Comparison of ENCODE assay signal across 19 cellular contexts in the genomic region with DNA sequence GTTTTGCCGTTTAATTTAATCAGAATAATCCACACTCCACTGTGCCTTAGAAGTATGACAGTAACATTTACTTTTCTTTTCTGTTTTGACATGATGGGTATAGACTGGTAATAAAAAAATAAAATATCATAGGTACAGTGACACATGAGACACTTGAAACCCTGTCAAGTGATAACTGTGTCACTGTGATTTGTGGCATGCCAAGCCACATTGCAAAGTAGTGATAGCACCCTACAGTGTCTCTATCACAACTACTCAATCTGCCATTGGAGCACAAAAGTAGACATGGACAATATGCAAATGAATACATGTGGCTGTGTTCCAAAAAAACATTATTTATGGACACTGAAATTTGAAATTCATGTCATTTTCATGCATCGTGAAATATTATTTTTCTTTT. TPM values are rescaled to one million over a fixed set of nuclear protein-coding genes. Genes with fewer than 3 reads are reported as not detected.
A peak's percentile ranks its signal among the peaks of the same experiment; 100 is the strongest.
DNase-seq lines count a peak whose midpoint lies in the region; ATAC-seq, FAIRE-seq and TF ChIP-seq lines count a peak whose summit lies in the region.
"Had no signal": no experiment of that assay in that cellular context is flagged by ENCODE, and none has a peak within 500 bp of the region (broad histone marks: within the 10 kb centered on the region; RNA-seq: fewer than 3 reads in every experiment).

No MANE protein-coding gene starts in this region.

- H3K4me2 ChIP-seq in K562 (ENCODE audit: insufficient read depth, low read length), result no peak overlapping the region

- H3K9me1 ChIP-seq in K562 (ENCODE audit: control insufficient read depth, insufficient read depth, low read length), result no peaks in the 10 kb centered on the region

- POLR2A ChIA-PET in K562 (lab: Yijun Ruan, JAX), result no interaction called here

- no peaks in the 10 kb centered on the region for H3K9me3 ChIP-seq in K562 (replicated peaks; ENCODE audit: control insufficient read depth, insufficient read depth, low read depth, low read length)
- no peaks in the 10 kb centered on the region for H3K9me3 ChIP-seq in pancreas
- H3K9me3 ChIP-seq: HAP-1 had no signal

- no peak for DNase-seq in left ventricle myocardium superior
- DNase-seq in cardiac septum (ENCODE audit: low spot score), result no peak
- DNase-seq in K562 (ENCODE audit: extremely low read depth in 1 of 4, low spot score in 3 of 4), result no peak
- DNase-seq in pancreas, result no peak
- DNase-seq in stimulated activated CD4-positive, alpha-beta T cell treated with anti-CD3 and anti-CD28 coated beads, Interleukin-12 subunit alpha, Interleukin-12 subunit beta, amount 100 ng/mL, for 4 hours, result no peak
- DNase-seq: C1 segment of cervical spinal cord; Calu3; CD4-positive, alpha-beta memory T cell; COR-L47; DMS79; EL; GDM1; GOT3; HFFc6 had no signal

- ATAC-seq in left ventricle myocardium superior, result peak; percentile 33
- no peak for ATAC-seq in K562
- peak in 3 of 4 donors; percentile 16 to 23 (median 19) for ATAC-seq in pancreas
- ATAC-seq in GM21423 (IDR thresholded peaks at IDR 0.05; ENCODE audit: unreplicated experiment), result no peak
- ATAC-seq: GM12878 had no signal

- H4K20me1 ChIP-seq in K562 (replicated peaks; ENCODE audit: control insufficient read depth, insufficient read depth, low read length), result no peaks in the 10 kb centered on the region

- WGBS in K562 (ENCODE audit: insufficient coverage, low coverage, missing lambda C conversion rate), result 0% methylated on average over 2 of the region's 2 CpGs
- 41% methylated on average over 2 of the region's 2 CpGs for WGBS in pancreas, 2 donors

- intact Hi-C loops in left ventricle myocardium superior (cut with micrococcal nuclease), result no loop called here
- intact Hi-C loops in cardiac septum (cut with DNase I), result no loop called here
- intact Hi-C loops in K562 (cut with micrococcal nuclease), result no loop called here
- intact Hi-C loops in pancreas (cut with DNase I), result no loop called here

- no peak overlapping the region for H3K4me3 ChIP-seq in K562
- H3K4me3 ChIP-seq in pancreas, result no peak overlapping the region
- H3K4me3 ChIP-seq: GM12878, HAP-1 had no signal

- H3K27ac ChIP-seq in K562 (ENCODE audit: extremely low read depth, low read depth, low read length) (no peak overlapping the region), pancreas (peak overlapping the region in 1 of 4 donors; percentile 26)

- TF ChIP-seq POLR2A in K562 (conservative IDR thresholded peaks at IDR 0.05), result no peak

- H3K27me3 ChIP-seq in K562 (ENCODE audit: control insufficient read depth in 2 of 2, insufficient read depth in 2 of 2, low read length in 2 of 2), result peaks cover 3 to 12% of the 10 kb centered on the region in 2 experiments; a peak in 3 of 5 replicates
- H3K27me3 ChIP-seq in pancreas, result no peaks in the 10 kb centered on the region

- H2AFZ ChIP-seq in K562 (ENCODE audit: low read depth, low read length), result no peak overlapping the region

- BruUV-seq in K562 (replicated peaks; lab: Mats Ljungman, UMichigan), result no TSS peak

- no peak for TF ChIP-seq RAD21 in K562 (CRISPR knock-in tag; conservative IDR thresholded peaks at IDR 0.05 in 1 of 2, IDR thresholded peaks at IDR 0.05 in 1 of 2)

- no peak for TF ChIP-seq EP300 in K562 (IDR thresholded peaks at IDR 0.05; ENCODE audit: low read length)

- TF ChIP-seq CTCF in K562 (IDR thresholded peaks at IDR 0.05 in 2 of 3, conservative IDR thresholded peaks at IDR 0.05 in 1 of 3; ENCODE audit: insufficient read depth in 2 of 3, low read depth in 1 of 3, low read length in 3 of 3), result no peak
- TF ChIP-seq CTCF in pancreas (IDR thresholded peaks at IDR 0.05), result no peak

- CTCF ChIA-PET in K562 (lab: Yijun Ruan, JAX; ENCODE audit: low intra/inter-chr PET ratio), result no interaction called here

- in situ Hi-C loops in K562 (cut with MboI), result no loop called here

- no peaks in the 10 kb centered on the region for H3K4me1 ChIP-seq in K562 (replicated peaks in 1 of 2; ENCODE audit: control insufficient read depth in 2 of 2, insufficient read depth in 2 of 2, low read length in 2 of 2)
- peaks cover 0 to 8% (median 8%) of the 10 kb centered on the region in 3 donors for H3K4me1 ChIP-seq in pancreas
- H3K4me1 ChIP-seq: HAP-1 had no signal

- H3K36me3 ChIP-seq in K562 (ENCODE audit: control insufficient read depth, insufficient read depth, low read length), result no peaks in the 10 kb centered on the region
- H3K36me3 ChIP-seq in pancreas, result peaks cover 0 to 24% (median 13%) of the 10 kb centered on the region in 3 donors
- H3K36me3 ChIP-seq: HAP-1 had no signal

- H3K9ac ChIP-seq in K562 (ENCODE audit: insufficient read depth in 1 of 2, low read depth in 2 of 2, low read length in 2 of 2), result no peak overlapping the region

- H3K79me2 ChIP-seq in K562 (ENCODE audit: control insufficient read depth, insufficient read depth, low read length), result no peaks in the 10 kb centered on the region

- FAIRE-seq in K562 (lab: Jason Lieb, UNC), result peak; percentile 23
- FAIRE-seq in pancreas (lab: Jason Lieb, UNC), result no peak
- FAIRE-seq: GM12878, GM18507, H54 had no signal

TF ChIP-seq in K562, 482 proteins besides CTCF, POLR2A, EP300 and RAD21 (continues in another document):
- TF ChIP-seq CC2D1A (IDR thresholded peaks at IDR 0.05), result no peak
- TF ChIP-seq ZNF551 (CRISPR knock-in tag; IDR thresholded peaks at IDR 0.05), result no peak
- TF ChIP-seq, protein P1, sequence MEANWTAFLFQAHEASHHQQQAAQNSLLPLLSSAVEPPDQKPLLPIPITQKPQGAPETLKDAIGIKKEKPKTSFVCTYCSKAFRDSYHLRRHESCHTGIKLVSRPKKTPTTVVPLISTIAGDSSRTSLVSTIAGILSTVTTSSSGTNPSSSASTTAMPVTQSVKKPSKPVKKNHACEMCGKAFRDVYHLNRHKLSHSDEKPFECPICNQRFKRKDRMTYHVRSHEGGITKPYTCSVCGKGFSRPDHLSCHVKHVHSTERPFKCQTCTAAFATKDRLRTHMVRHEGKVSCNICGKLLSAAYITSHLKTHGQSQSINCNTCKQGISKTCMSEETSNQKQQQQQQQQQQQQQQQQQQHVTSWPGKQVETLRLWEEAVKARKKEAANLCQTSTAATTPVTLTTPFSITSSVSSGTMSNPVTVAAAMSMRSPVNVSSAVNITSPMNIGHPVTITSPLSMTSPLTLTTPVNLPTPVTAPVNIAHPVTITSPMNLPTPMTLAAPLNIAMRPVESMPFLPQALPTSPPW (CRISPR knock-in tag; IDR thresholded peaks at IDR 0.05), result no peak
- TF ChIP-seq BCL6 (CRISPR knock-in tag; IDR thresholded peaks at IDR 0.05), result no peak
- no peak for TF ChIP-seq ZKSCAN8 (CRISPR knock-in tag; IDR thresholded peaks at IDR 0.05)
- TF ChIP-seq RCOR1 (IDR thresholded peaks at IDR 0.05; ENCODE audit: borderline replicate concordance in 1 of 2, low read depth in 2 of 2, low read length in 2 of 2), result peak in 1 of 2 experiments; percentile 59; a peak in 1 of 4 replicates
- TF ChIP-seq ZNF347 (CRISPR knock-in tag; IDR thresholded peaks at IDR 0.05; ENCODE audit: low read depth), result no peak
- TF ChIP-seq, protein P2, sequence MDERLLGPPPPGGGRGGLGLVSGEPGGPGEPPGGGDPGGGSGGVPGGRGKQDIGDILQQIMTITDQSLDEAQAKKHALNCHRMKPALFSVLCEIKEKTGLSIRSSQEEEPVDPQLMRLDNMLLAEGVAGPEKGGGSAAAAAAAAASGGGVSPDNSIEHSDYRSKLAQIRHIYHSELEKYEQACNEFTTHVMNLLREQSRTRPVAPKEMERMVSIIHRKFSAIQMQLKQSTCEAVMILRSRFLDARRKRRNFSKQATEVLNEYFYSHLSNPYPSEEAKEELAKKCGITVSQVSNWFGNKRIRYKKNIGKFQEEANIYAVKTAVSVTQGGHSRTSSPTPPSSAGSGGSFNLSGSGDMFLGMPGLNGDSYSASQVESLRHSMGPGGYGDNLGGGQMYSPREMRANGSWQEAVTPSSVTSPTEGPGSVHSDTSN (CRISPR knock-in tag; IDR thresholded peaks at IDR 0.05; ENCODE audit: low read depth), result no peak
- TF ChIP-seq, protein P2 (tag; conservative IDR thresholded peaks at IDR 0.05; ENCODE audit: low read depth), result peak; percentile 70
- no peak for TF ChIP-seq SIRT6 (IDR thresholded peaks at IDR 0.05; ENCODE audit: low read depth, low read length)
- peak; percentile 46 for TF ChIP-seq TEAD4 (IDR thresholded peaks at IDR 0.05; ENCODE audit: low read length)
- TF ChIP-seq TEAD4 (CRISPR knock-in tag; IDR thresholded peaks at IDR 0.05; ENCODE audit: borderline replicate concordance), result no peak
- TF ChIP-seq CBFA2T3 (IDR thresholded peaks at IDR 0.05), result peak; percentile 38
- no peak for TF ChIP-seq MTF1 (CRISPR knock-in tag; IDR thresholded peaks at IDR 0.05; ENCODE audit: borderline replicate concordance)

RNA-seq across cellular contexts. Expression of gene GATM, which starts 22.5 kb away (rescaled TPM):
- total RNA-seq in left ventricle myocardium superior, result 56.4 TPM
- total RNA-seq in cardiac septum, result 40.0 TPM
- total RNA-seq in K562 (2011; cell fraction: chromatin; rRNA removed; ENCODE audit: low replicate concordance), result 0.93 and 1.3 TPM in 2 replicates
- 1.2 and 2.1 TPM in 2 replicates for total RNA-seq in K562 (2011; cell fraction: nucleolus; rRNA removed)
- 1.6 and 2.5 TPM in 2 replicates for total RNA-seq in K562 (2011; cell fraction: nucleoplasm; rRNA removed)
- total RNA-seq in K562 (2014; rRNA removed), result 0.20 and 0.95 TPM in 2 replicates
- total RNA-seq in K562 (2014; rRNA removed; fragmentation: Illumina TruSeq; extraction: Trizol), result 1.1 TPM in 2 replicates
- 0.79 and 0.80 TPM in 2 replicates for total RNA-seq in K562 (2015; rRNA removed; fragmentation: Illumina TruSeq; extraction: Trizol)
- 0.58 and 0.89 TPM in 2 replicates for total RNA-seq in K562 (2021)
- polyA plus RNA-seq in K562 (2011; rRNA removed), result 0.65 and 0.81 TPM in 2 replicates
- polyA plus RNA-seq in K562 (2011; cell fraction: cytosol; rRNA removed), result 0.19 and 0.63 TPM in 2 replicates
- polyA plus RNA-seq in K562 (2011; cell fraction: nucleus; rRNA removed), result 0.81 and 1.2 TPM in 2 replicates
- 0.44 and 0.48 TPM in 2 replicates for polyA plus RNA-seq in K562 (2012)
- polyA plus RNA-seq in K562 (2014; fragmentation: Illumina TruSeq; extraction: Trizol), result 0.26 and 0.45 TPM in 2 replicates
- under 1 TPM; 0.25 to 0.45 TPM for polyA plus RNA-seq in K562 (2014; fragmentation: Nextera tagmentation; extraction: Ambion mirVana)
- 0.11 and 1.3 TPM in 2 replicates for polyA plus RNA-seq in K562 (2014; rRNA removed)
- 0.77 and 0.78 TPM in 2 replicates for polyA minus RNA-seq in K562 (2011; rRNA and poly(A)+ RNA removed)
- not detected in 2 replicates for polyA minus RNA-seq in K562 (2011; cell fraction: cytosol; rRNA and poly(A)+ RNA removed)
- 1.3 and 3.4 TPM in 2 replicates for polyA minus RNA-seq in K562 (2011; cell fraction: nucleus; rRNA and poly(A)+ RNA removed)
- 1,000 to 10,000 TPM in 4 of 6 donors, 100 to 1,000 TPM in 2; 862 to 1,576 (median 1,249) TPM for total RNA-seq in pancreas
- polyA plus RNA-seq in pancreas, result 100 to 1,000 TPM; 343 to 367 TPM

Comparison
In these comparisons a context has a peak if more than half of its experiments do, and no peak if none do; other contexts are left out.
1. ATAC-seq: peak in left ventricle myocardium superior (single experiment) and pancreas (3 of 4); none in K562 (single experiment) and GM21423 (single experiment).
2. RNA of gene GATM, which starts 22.5 kb away (total RNA-seq): 862 to 1,576 TPM in pancreas, 56.4 TPM in left ventricle myocardium superior (single experiment) and 40.0 TPM in cardiac septum (single experiment); 0.20 to 2.5 TPM in K562; every median in the first group is over 10 times any median in the second.